Comparison of ENCODE assay signal across 1 cellular context in the genomic region with DNA sequence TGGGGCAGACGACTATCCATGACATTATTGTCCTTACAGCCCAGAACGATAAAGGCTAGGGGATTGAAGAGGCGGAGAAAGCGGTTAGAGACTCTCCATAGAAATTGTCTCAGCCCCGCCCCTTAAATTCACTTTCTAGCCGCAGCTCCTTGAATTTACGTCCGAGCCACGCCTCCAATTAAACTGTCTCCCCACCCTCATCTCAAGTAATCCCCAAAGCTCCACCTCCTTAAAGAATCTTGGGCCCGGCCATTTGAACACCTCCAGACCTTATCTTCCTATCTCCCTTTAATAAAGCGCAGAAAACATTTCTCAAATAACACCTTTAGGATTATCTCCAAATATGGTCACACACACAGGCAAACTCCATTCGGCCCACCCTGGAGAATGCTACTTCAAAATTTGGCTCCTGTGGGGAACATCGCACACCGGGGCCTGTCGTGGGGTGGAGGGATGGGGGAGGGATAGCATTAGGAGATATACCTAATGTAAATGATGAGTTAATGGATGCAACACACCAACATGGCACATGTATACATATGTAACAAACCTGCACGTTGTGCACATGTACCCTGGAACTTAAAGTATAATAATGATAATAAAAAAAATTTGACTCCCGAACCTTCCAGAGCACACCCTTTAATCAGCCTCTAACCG.
TF ChIP-seq lines count a peak whose summit lies in the region.

No MANE protein-coding gene starts in this region.

TF ChIP-seq in HEK293, 187 proteins besides CTCF, POLR2A, EP300 and RAD21 (continued from another document and continues in another):
- TF ChIP-seq ZNF280C (tag by site-specific recombination; IDR thresholded peaks at IDR 0.05) (no peak), ZNF133 (tag by site-specific recombination; IDR thresholded peaks at IDR 0.05) (no peak), ZNF561 (tag by site-specific recombination; IDR thresholded peaks at IDR 0.05; ENCODE audit: borderline replicate concordance) (no peak), ZSCAN4 (tag by site-specific recombination; IDR thresholded peaks at IDR 0.05) (peak; percentile 68), ZNF76 (tag by site-specific recombination; IDR thresholded peaks at IDR 0.05; ENCODE audit: borderline replicate concordance, low read depth) (no peak), INSM2 (tag by site-specific recombination; IDR thresholded peaks at IDR 0.05) (no peak), ZNF600 (tag by site-specific recombination; IDR thresholded peaks at IDR 0.05) (peak; percentile 73; the same call in 1 of the 2 replicates), ZNF843 (tag by site-specific recombination; IDR thresholded peaks at IDR 0.05) (no peak), ZNF350 (tag by site-specific recombination; IDR thresholded peaks at IDR 0.05) (peak; percentile 70; the same call in 1 of the 2 replicates), ZNF2 (tag by site-specific recombination; IDR thresholded peaks at IDR 0.05) (peak; percentile 19; the same call in 1 of the 2 replicates), PRDM1 (tag by site-specific recombination; IDR thresholded peaks at IDR 0.05) (peak; percentile 55; the same call in 1 of the 2 replicates), ZNF157 (tag by site-specific recombination; IDR thresholded peaks at IDR 0.05) (no peak), RBAK (tag by site-specific recombination; IDR thresholded peaks at IDR 0.05) (no peak), ZNF366 (tag by site-specific recombination; conservative IDR thresholded peaks at IDR 0.05) (peak; percentile 83), ZFP69B (tag by site-specific recombination; IDR thresholded peaks at IDR 0.05) (peak; percentile 60; the same call in 1 of the 2 replicates), ZNF398 (tag by site-specific recombination; IDR thresholded peaks at IDR 0.05) (no peak)
- TF ChIP-seq, protein P1, sequence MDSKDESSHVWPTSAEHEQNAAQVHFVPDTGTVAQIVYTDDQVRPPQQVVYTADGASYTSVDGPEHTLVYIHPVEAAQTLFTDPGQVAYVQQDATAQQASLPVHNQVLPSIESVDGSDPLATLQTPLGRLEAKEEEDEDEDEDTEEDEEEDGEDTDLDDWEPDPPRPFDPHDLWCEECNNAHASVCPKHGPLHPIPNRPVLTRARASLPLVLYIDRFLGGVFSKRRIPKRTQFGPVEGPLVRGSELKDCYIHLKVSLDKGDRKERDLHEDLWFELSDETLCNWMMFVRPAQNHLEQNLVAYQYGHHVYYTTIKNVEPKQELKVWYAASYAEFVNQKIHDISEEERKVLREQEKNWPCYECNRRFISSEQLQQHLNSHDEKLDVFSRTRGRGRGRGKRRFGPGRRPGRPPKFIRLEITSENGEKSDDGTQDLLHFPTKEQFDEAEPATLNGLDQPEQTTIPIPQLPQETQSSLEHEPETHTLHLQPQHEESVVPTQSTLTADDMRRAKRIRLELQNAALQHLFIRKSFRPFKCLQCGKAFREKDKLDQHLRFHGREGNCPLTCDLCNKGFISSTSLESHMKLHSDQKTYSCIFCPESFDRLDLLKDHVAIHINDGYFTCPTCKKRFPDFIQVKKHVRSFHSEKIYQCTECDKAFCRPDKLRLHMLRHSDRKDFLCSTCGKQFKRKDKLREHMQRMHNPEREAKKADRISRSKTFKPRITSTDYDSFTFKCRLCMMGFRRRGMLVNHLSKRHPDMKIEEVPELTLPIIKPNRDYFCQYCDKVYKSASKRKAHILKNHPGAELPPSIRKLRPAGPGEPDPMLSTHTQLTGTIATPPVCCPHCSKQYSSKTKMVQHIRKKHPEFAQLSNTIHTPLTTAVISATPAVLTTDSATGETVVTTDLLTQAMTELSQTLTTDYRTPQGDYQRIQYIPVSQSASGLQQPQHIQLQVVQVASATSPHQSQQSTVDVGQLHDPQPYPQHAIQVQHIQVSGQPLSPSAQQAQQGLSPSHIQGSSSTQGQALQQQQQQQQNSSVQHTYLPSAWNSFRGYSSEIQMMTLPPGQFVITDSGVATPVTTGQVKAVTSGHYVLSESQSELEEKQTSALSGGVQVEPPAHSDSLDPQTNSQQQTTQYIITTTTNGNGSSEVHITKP (tag by site-specific recombination; IDR thresholded peaks at IDR 0.05): peak; percentile 98
- TF ChIP-seq, protein P2, sequence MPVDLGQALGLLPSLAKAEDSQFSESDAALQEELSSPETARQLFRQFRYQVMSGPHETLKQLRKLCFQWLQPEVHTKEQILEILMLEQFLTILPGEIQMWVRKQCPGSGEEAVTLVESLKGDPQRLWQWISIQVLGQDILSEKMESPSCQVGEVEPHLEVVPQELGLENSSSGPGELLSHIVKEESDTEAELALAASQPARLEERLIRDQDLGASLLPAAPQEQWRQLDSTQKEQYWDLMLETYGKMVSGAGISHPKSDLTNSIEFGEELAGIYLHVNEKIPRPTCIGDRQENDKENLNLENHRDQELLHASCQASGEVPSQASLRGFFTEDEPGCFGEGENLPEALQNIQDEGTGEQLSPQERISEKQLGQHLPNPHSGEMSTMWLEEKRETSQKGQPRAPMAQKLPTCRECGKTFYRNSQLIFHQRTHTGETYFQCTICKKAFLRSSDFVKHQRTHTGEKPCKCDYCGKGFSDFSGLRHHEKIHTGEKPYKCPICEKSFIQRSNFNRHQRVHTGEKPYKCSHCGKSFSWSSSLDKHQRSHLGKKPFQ (tag by site-specific recombination; IDR thresholded peaks at IDR 0.05): no peak
- TF ChIP-seq, protein P3, sequence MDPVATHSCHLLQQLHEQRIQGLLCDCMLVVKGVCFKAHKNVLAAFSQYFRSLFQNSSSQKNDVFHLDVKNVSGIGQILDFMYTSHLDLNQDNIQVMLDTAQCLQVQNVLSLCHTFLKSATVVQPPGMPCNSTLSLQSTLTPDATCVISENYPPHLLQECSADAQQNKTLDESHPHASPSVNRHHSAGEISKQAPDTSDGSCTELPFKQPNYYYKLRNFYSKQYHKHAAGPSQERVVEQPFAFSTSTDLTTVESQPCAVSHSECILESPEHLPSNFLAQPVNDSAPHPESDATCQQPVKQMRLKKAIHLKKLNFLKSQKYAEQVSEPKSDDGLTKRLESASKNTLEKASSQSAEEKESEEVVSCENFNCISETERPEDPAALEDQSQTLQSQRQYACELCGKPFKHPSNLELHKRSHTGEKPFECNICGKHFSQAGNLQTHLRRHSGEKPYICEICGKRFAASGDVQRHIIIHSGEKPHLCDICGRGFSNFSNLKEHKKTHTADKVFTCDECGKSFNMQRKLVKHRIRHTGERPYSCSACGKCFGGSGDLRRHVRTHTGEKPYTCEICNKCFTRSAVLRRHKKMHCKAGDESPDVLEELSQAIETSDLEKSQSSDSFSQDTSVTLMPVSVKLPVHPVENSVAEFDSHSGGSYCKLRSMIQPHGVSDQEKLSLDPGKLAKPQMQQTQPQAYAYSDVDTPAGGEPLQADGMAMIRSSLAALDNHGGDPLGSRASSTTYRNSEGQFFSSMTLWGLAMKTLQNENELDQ (tag by site-specific recombination; IDR thresholded peaks at IDR 0.05; ENCODE audit: low read depth): no peak
- TF ChIP-seq, protein P4, sequence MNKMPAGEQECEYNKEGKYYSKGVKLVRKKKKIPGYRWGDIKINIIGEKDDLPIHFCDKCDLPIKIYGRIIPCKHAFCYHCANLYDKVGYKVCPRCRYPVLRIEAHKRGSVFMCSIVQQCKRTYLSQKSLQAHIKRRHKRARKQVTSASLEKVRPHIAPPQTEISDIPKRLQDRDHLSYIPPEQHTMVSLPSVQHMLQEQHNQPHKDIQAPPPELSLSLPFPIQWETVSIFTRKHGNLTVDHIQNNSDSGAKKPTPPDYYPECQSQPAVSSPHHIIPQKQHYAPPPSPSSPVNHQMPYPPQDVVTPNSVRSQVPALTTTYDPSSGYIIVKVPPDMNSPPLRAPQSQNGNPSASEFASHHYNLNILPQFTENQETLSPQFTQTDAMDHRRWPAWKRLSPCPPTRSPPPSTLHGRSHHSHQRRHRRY (tag by site-specific recombination; IDR thresholded peaks at IDR 0.05): no peak
- TF ChIP-seq, protein P5, sequence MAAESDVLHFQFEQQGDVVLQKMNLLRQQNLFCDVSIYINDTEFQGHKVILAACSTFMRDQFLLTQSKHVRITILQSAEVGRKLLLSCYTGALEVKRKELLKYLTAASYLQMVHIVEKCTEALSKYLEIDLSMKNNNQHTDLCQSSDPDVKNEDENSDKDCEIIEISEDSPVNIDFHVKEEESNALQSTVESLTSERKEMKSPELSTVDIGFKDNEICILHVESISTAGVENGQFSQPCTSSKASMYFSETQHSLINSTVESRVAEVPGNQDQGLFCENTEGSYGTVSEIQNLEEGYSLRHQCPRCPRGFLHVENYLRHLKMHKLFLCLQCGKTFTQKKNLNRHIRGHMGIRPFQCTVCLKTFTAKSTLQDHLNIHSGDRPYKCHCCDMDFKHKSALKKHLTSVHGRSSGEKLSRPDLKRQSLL (tag by site-specific recombination; IDR thresholded peaks at IDR 0.05): no peak
- TF ChIP-seq, protein P6, sequence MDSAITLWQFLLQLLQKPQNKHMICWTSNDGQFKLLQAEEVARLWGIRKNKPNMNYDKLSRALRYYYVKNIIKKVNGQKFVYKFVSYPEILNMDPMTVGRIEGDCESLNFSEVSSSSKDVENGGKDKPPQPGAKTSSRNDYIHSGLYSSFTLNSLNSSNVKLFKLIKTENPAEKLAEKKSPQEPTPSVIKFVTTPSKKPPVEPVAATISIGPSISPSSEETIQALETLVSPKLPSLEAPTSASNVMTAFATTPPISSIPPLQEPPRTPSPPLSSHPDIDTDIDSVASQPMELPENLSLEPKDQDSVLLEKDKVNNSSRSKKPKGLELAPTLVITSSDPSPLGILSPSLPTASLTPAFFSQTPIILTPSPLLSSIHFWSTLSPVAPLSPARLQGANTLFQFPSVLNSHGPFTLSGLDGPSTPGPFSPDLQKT (IDR thresholded peaks at IDR 0.05; ENCODE audit: borderline replicate concordance, low read depth, low read length): no peak
